Comparison of ENCODE assay signal across 8 cellular contexts in the genomic region with DNA sequence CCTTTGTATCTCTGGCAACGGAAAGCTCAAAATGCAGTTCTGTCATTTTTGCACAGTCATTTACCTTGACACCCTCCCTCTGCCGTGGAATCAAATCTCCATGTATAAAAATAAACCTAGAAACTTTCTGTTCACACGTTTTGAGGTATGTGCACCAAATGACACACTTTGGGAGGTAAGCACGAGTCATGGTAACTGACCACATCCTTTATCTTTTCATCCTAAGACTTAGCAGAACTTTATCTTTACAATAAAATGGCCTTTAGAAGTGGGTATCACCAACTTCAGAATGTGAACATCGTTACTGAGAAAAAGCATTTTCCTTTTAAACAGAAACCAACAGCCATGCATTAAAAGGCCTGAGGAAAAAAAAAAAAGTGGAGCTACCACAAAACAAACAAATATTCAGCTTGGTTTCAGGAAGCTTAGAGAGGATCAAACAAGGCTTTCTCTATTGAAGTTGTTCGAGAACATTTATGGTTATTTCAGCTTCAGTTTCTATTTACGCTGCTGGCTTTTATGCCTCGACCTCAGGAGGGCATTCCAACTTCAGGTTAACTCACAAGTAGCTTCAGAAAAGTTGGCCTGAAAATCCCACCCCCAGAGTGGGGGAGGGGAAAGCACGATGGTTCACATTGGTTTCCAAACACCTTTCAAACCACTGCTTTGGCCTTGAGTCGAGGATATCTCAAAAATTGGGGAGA.
DNase-seq lines count a peak whose midpoint lies in the region; ATAC-seq, FAIRE-seq and TF ChIP-seq lines count a peak whose summit lies in the region.

No MANE protein-coding gene starts in this region.

- H3K4me2 ChIP-seq in Loucy (ENCODE audit: low read depth, low read length, poor library complexity, severe bottlenecking) (peak overlapping the region; percentile 87), GM12878 (ENCODE audit: control insufficient read depth, insufficient read depth) (peak overlapping the region; percentile 92)

- POLR2A ChIA-PET in GM12878 (lab: Charles Lee): interaction anchor here (0.6 kb wide), 1 partner anchor 146 kb away, joined by 5 read pairs; no protein-coding TSS in a partner anchor

- no peaks in the 10 kb centered on the region for H4K20me1 ChIP-seq in Loucy (ENCODE audit: insufficient read depth, low read length, poor library complexity, severe bottlenecking)
- no peaks in the 10 kb centered on the region for H4K20me1 ChIP-seq in GM12878 (ENCODE audit: control insufficient read depth, insufficient read depth)

- peak overlapping the region; percentile 84 for H3K27ac ChIP-seq in GM12878 (ENCODE audit: control insufficient read depth, insufficient read depth)

- TF ChIP-seq RAD21 in GM12878 (IDR thresholded peaks at IDR 0.05; ENCODE audit: insufficient read depth, low read depth, low read length): peak; percentile 77

- no peak for TF ChIP-seq POLR2A in GM12878 (IDR thresholded peaks at IDR 0.05; ENCODE audit: low read depth, low read length)

- 16% methylated on average over 10 of the region's 10 CpGs for WGBS in GM12878 (ENCODE audit: insufficient coverage, insufficient replicate concordance, low lambda C conversion rate, missing lambda C conversion rate)

- BruUV-seq in GM12878 (replicated peaks; lab: Mats Ljungman, UMichigan): no TSS peak

- H3K4me1 ChIP-seq in Loucy (ENCODE audit: insufficient read depth, low read length, poor library complexity, severe bottlenecking): peaks cover 42% of the 10 kb centered on the region
- H3K4me1 ChIP-seq in GM12878 (ENCODE audit: control insufficient read depth, insufficient read depth, low read length): peaks cover 42% of the 10 kb centered on the region

- peak; percentile 77 to 89; a peak in 3 of 4 replicates for TF ChIP-seq EP300 in GM12878 (IDR thresholded peaks at IDR 0.05; ENCODE audit: borderline replicate concordance in 1 of 2, control insufficient read depth in 1 of 2, low read depth in 2 of 2, low read length in 2 of 2)

- in situ Hi-C loops in GM12878 (cut with MboI): no loop called here

- TF ChIP-seq CTCF in GM20000 (IDR thresholded peaks at IDR 0.05; ENCODE audit: extremely low read depth, missing control alignments) (no peak), Loucy (conservative IDR thresholded peaks at IDR 0.05; ENCODE audit: low read length) (no peak; the same call in 1 of the 2 replicates), GM12878 (IDR thresholded peaks at IDR 0.05 in 2 of 3, conservative IDR thresholded peaks at IDR 0.05 in 1 of 3; ENCODE audit: control insufficient read depth in 2 of 3, extremely low read depth in 1 of 3, insufficient read depth in 1 of 3, low read depth in 3 of 3, low read length in 3 of 3) (peak in 2 of 3 experiments; percentile 33 to 34; a peak in 4 of 6 replicates)

- peak overlapping the region; percentile 69 for H3K4me3 ChIP-seq in Loucy (ENCODE audit: low read length, poor library complexity, severe bottlenecking)
- peak overlapping the region; percentile 55; the same call in 1 of the 2 replicates for H3K4me3 ChIP-seq in GM12878

- H3K79me2 ChIP-seq in Loucy (ENCODE audit: insufficient read depth, low read length): peaks cover 9% of the 10 kb centered on the region; the same call in 1 of the 2 replicates
- no peaks in the 10 kb centered on the region for H3K79me2 ChIP-seq in GM12878 (ENCODE audit: control insufficient read depth, insufficient read depth, low read length)

- H3F3A ChIP-seq in Loucy (ENCODE audit: low read depth): peaks cover 11% of the 10 kb centered on the region; the same call in 1 of the 2 replicates

- intact Hi-C loops in GM12878 (cut with micrococcal nuclease; ENCODE audit: unreplicated experiment): loop anchor here (2.0 to 10.0 kb wide), 4 partner anchors 63 to 249 kb away; no protein-coding TSS in a partner anchor
- intact Hi-C loops in Right ventricle myocardium inferior (cut with DNase I): no loop called here

- SMC1A ChIA-PET in GM12878 (lab: Charles Lee; ENCODE audit: uncharacterized antibody, unreplicated experiment): interaction anchor here (0.7 to 2.6 kb wide), 19 partner anchors 10 to 522 kb away, joined by 3 to 11 read pairs (median 4); no protein-coding TSS in a partner anchor

- DNase-seq in GM20000 (ENCODE audit: low spot score) (peak; percentile 39), GM12878 (ENCODE audit: low read depth, low spot score) (peak; percentile 57), NCI-H2171 treated with DMSO at 0.1 percent for 48 hours (lab: John Stamatoyannopoulos, UW) (no peak), Right ventricle myocardium inferior (ENCODE audit: missing footprints) (no peak), COLO668 (lab: John Stamatoyannopoulos, UW; ENCODE audit: unreplicated experiment) (no peak), NCI-H774 (lab: John Stamatoyannopoulos, UW) (no peak)
- DNase-seq in stimulated activated CD8-positive, alpha-beta memory T cell treated with anti-CD3 and anti-CD28 coated beads, Interleukin-12 subunit alpha, Interleukin-12 subunit beta, amount 100 ng/mL, for 24 hours (ENCODE audit: extremely low read depth): peak; percentile 12

- ATAC-seq in GM12878 (peak; percentile 69), Right ventricle myocardium inferior (no peak)

- H2AFZ ChIP-seq in Loucy (ENCODE audit: low read length) (peak overlapping the region; percentile 71), GM12878 (ENCODE audit: control insufficient read depth, low read depth, low read length) (no peak overlapping the region; the same call in 1 of the 2 replicates)

- H3K9ac ChIP-seq in Loucy (ENCODE audit: low read depth, low read length, poor library complexity, severe bottlenecking) (peak overlapping the region; percentile 44), GM12878 (ENCODE audit: control insufficient read depth, insufficient read depth, low read length) (peak overlapping the region; percentile 64)

- no peaks in the 10 kb centered on the region for H3K9me2 ChIP-seq in Loucy (replicated peaks; ENCODE audit: low read depth, low read length)

- FAIRE-seq in GM12878 (lab: Jason Lieb, UNC): peak; percentile 92

- H3K27me3 ChIP-seq in Loucy (ENCODE audit: insufficient read depth, low read length, poor library complexity, severe bottlenecking): no peaks in the 10 kb centered on the region
- H3K27me3 ChIP-seq in GM12878 (replicated peaks in 1 of 2; ENCODE audit: control insufficient read depth in 2 of 2, insufficient read depth in 2 of 2, low read length in 1 of 2): no peaks in the 10 kb centered on the region

- RAD21 ChIA-PET in GM12878 (lab: Charles Lee; ENCODE audit: unreplicated experiment): interaction anchor here (0.8 to 1.7 kb wide), 8 partner anchors 13 to 267 kb away, joined by 3 to 9 read pairs (median 3); no protein-coding TSS in a partner anchor

- H3K9me3 ChIP-seq in Loucy (ENCODE audit: insufficient read depth, low read depth, low read length): no peaks in the 10 kb centered on the region
- no peaks in the 10 kb centered on the region for H3K9me3 ChIP-seq in GM12878 (replicated peaks; ENCODE audit: control insufficient read depth, insufficient read depth, low read length)

- CTCF ChIA-PET in GM12878 (lab: Yijun Ruan, JAX): interaction anchor here (0.8 to 2.7 kb wide), 7 partner anchors 12 to 267 kb away, joined by 3 to 10 read pairs (median 4); no protein-coding TSS in a partner anchor

- no peaks in the 10 kb centered on the region for H3K36me3 ChIP-seq in Loucy (ENCODE audit: insufficient read depth, low read length)
- H3K36me3 ChIP-seq in GM12878 (ENCODE audit: control insufficient read depth in 2 of 2, insufficient read depth in 2 of 2, low read length in 1 of 2): no peaks in the 10 kb centered on the region

TF ChIP-seq in GM12878, 131 proteins besides CTCF, POLR2A, EP300 and RAD21 (continues in another document):
- peak; percentile 82 for TF ChIP-seq NFIC (IDR thresholded peaks at IDR 0.05; ENCODE audit: low read depth, low read length)
- TF ChIP-seq ESRRA (IDR thresholded peaks at IDR 0.05; ENCODE audit: low read length): no peak
- TF ChIP-seq KLF5 (IDR thresholded peaks at IDR 0.05; ENCODE audit: partially characterized antibody): no peak
- TF ChIP-seq SREBF1 (IDR thresholded peaks at IDR 0.05; ENCODE audit: low read length): no peak
- TF ChIP-seq MEF2B (IDR thresholded peaks at IDR 0.05; ENCODE audit: partially characterized antibody, poor library complexity, severe bottlenecking): peak; percentile 71
- 0 out of 2 replicates have a peak, but pooled peaks have one; percentile 54 for TF ChIP-seq TCF7 (IDR thresholded peaks at IDR 0.05; ENCODE audit: borderline replicate concordance)
- no peak; a peak in 1 of 3 replicates for TF ChIP-seq EGR1 (IDR thresholded peaks at IDR 0.05; ENCODE audit: borderline replicate concordance in 1 of 2, low read depth in 2 of 2, low read length in 2 of 2)
- TF ChIP-seq MEF2A (IDR thresholded peaks at IDR 0.05; ENCODE audit: insufficient read depth, low read depth, low read length): peak; percentile 81
- peak; percentile 43; the same call in 1 of the 2 replicates for TF ChIP-seq BCL11A (IDR thresholded peaks at IDR 0.05; ENCODE audit: low read depth, low read length)
- no peak for TF ChIP-seq TCF12 (IDR thresholded peaks at IDR 0.05; ENCODE audit: low read depth, low read length)
- peak; percentile 55 for TF ChIP-seq JUNB (IDR thresholded peaks at IDR 0.05)
- no peak for TF ChIP-seq RBBP5 (conservative IDR thresholded peaks at IDR 0.05)
- TF ChIP-seq IKZF2 (IDR thresholded peaks at IDR 0.05): peak; percentile 41 to 53
- peak; percentile 59; the same call in 1 of the 2 replicates for TF ChIP-seq ASH2L (IDR thresholded peaks at IDR 0.05; ENCODE audit: borderline replicate concordance, low read depth)
- TF ChIP-seq ATF7 (IDR thresholded peaks at IDR 0.05; ENCODE audit: low read depth): 0 out of 2 replicates have a peak, but pooled peaks have one; percentile 47
- TF ChIP-seq CHD1 (IDR thresholded peaks at IDR 0.05; ENCODE audit: low read depth, low read length): no peak
- no peak; the same call in 1 of the 2 replicates for TF ChIP-seq ZBED1 (IDR thresholded peaks at IDR 0.05; ENCODE audit: borderline replicate concordance)
- no peak for TF ChIP-seq TBL1XR1 (IDR thresholded peaks at IDR 0.05; ENCODE audit: low read depth, low read length)
- no peak for TF ChIP-seq CHD2 (IDR thresholded peaks at IDR 0.05; ENCODE audit: borderline replicate concordance, low read depth, low read length)

Comparison
In these comparisons a context has a peak if more than half of its experiments do, and no peak if none do; other contexts are left out.
1. DNase-seq: peak in GM20000 (single experiment), GM12878 (single experiment) and stimulated activated CD8-positive, alpha-beta memory T cell treated with anti-CD3 and anti-CD28 coated beads, Interleukin-12 subunit alpha, Interleukin-12 subunit beta, amount 100 ng/mL, for 24 hours (single experiment); none in NCI-H2171 treated with DMSO at 0.1 percent for 48 hours (single experiment), Right ventricle myocardium inferior (single experiment), COLO668 (single experiment) and NCI-H774 (single experiment).
2. CTCF ChIP-seq: peak in GM12878 (2 of 3); none in GM20000 (single experiment) and Loucy (single experiment).